20 cellular contexts compared by ENCODE assay signal in genomic region chr12:94308612-94309011, GRCh38.
DNase-seq lines count a peak whose midpoint lies in the region; ATAC-seq and TF ChIP-seq lines count a peak whose summit lies in the region.
"Had no signal": no experiment of that assay in that cellular context is flagged by ENCODE, and none has a peak within 500 bp of the region (broad histone marks: within the 10 kb centered on the region; RNA-seq: fewer than 3 reads in every experiment).

No MANE protein-coding gene starts in this region.

- H2AFZ ChIP-seq in MM.1S (ENCODE audit: low read length) = no peak overlapping the region

- no peak overlapping the region for H3K27ac ChIP-seq in CD8-positive, alpha-beta T cell (ENCODE audit: low read depth, low read length)
- peak overlapping the region; percentile 57 for H3K27ac ChIP-seq in MM.1S (ENCODE audit: low read length)
- H3K27ac ChIP-seq: brain microvascular endothelial cell, thoracic aorta had no signal

- peak overlapping the region; percentile 58 for H3K27ac Mint-ChIP-seq in CD8-positive, alpha-beta T cell
- H3K27ac Mint-ChIP-seq: activated CD4-positive, alpha-beta T cell treated with anti-CD3 and anti-CD28 coated beads, Interleukin-2, amount 10 ng/mL, durations not matched to agents 7 days and 5 days; WTC11 had no signal

- no peak for ATAC-seq in CD8-positive, alpha-beta T cell
- ATAC-seq: stimulated activated naive CD8-positive, alpha-beta T cell treated with anti-CD3 and anti-CD28 coated beads, Interleukin-15, amount 100 ng/mL, for 72 hours; WTC11 had no signal

- no peak overlapping the region for H3K4me3 Mint-ChIP-seq in CD8-positive, alpha-beta T cell
- H3K4me3 Mint-ChIP-seq: activated CD4-positive, alpha-beta T cell treated with anti-CD3 and anti-CD28 coated beads, Interleukin-2, amount 10 ng/mL, durations not matched to agents 7 days and 5 days; activated T-cell treated with anti-CD3 and anti-CD28 coated beads, Interleukin-2, amount 50 U/mL, for 24 hours; stimulated activated naive CD8-positive, alpha-beta T cell treated with anti-CD3 and anti-CD28 coated beads, Interleukin-15, amount 100 ng/mL, for 72 hours; WTC11 had no signal

- no peaks in the 10 kb centered on the region for H3K9me3 ChIP-seq in CD8-positive, alpha-beta T cell (ENCODE audit: low read length)
- H3K9me3 ChIP-seq in MM.1S (replicated peaks; ENCODE audit: insufficient read depth, low read length) = no peaks in the 10 kb centered on the region
- H3K9me3 ChIP-seq: thoracic aorta had no signal

- CTCF ChIA-PET in CD8-positive, alpha-beta T cell (lab: Charles Lee) = no interaction called here

- H3K4me1 ChIP-seq in CD8-positive, alpha-beta T cell (ENCODE audit: insufficient read depth, low read length) = no peaks in the 10 kb centered on the region
- H3K4me1 ChIP-seq in MM.1S (ENCODE audit: low read length) = peaks cover 44% of the 10 kb centered on the region

- no peaks in the 10 kb centered on the region for H3K27me3 ChIP-seq in CD8-positive, alpha-beta T cell (ENCODE audit: insufficient read depth, low read length)
- no peaks in the 10 kb centered on the region for H3K27me3 ChIP-seq in MM.1S (replicated peaks; ENCODE audit: insufficient read depth, low read length)
- H3K27me3 ChIP-seq: brain microvascular endothelial cell had no signal

- H3K4me1 Mint-ChIP-seq in CD8-positive, alpha-beta T cell (ENCODE audit: low read depth) = peaks cover 4% of the 10 kb centered on the region

- no peaks in the 10 kb centered on the region for H3K27me3 Mint-ChIP-seq in CD8-positive, alpha-beta T cell (ENCODE audit: low read depth)
- H3K27me3 Mint-ChIP-seq: activated CD4-positive, alpha-beta T cell treated with anti-CD3 and anti-CD28 coated beads, Interleukin-2, amount 10 ng/mL, durations not matched to agents 7 days and 5 days; activated T-cell treated with anti-CD3 and anti-CD28 coated beads, Interleukin-2, amount 50 U/mL, for 24 hours; natural killer cell treated with Interleukin-12 subunit alpha and Interleukin-12 subunit beta and Interleukin-15 and Interleukin-18, amount 100 ng/mL, for 72 hours; stimulated activated naive CD8-positive, alpha-beta T cell treated with anti-CD3 and anti-CD28 coated beads, Interleukin-15, amount 100 ng/mL, for 72 hours had no signal

- DNase-seq in CD8-positive, alpha-beta T cell = no peak
- DNase-seq in MM.1S (no peak), choroid plexus epithelial cell (ENCODE audit: low read depth) (peak; percentile 71), pulmonary artery endothelial cell (ENCODE audit: low read depth, low spot score) (peak; percentile 22), NCI-H2196 treated with DMSO at 0.1 percent for 48 hours (lab: John Stamatoyannopoulos, UW; ENCODE audit: unreplicated experiment) (no peak), DMS79 treated with DMSO at 0.1 percent for 48 hours (lab: John Stamatoyannopoulos, UW) (no peak), DMS153 treated with DMSO at 0.1 percent for 48 hours (lab: John Stamatoyannopoulos, UW; ENCODE audit: unreplicated experiment) (no peak)
- DNase-seq: activated CD4-positive, alpha-beta T cell treated with anti-CD3 and anti-CD28 coated beads, Interleukin-2, amount 10 ng/mL, durations not matched to agents 7 days and 5 days; activated gamma-delta T cell; activated T-cell treated with anti-CD3 and anti-CD28 coated beads, Interleukin-2, amount 50 U/mL, for 24 hours; brain microvascular endothelial cell; DMS 273 treated with DMSO at 0.1 percent for 48 hours; HCEC 1CT; hippocampal formation; mammary epithelial cell; MV-4-11; stimulated activated naive CD8-positive, alpha-beta T cell treated with anti-CD3 and anti-CD28 coated beads, Interleukin-15, amount 100 ng/mL, for 72 hours had no signal

- H3F3A ChIP-seq in MM.1S (ENCODE audit: insufficient read depth, low read length) = peaks cover 40% of the 10 kb centered on the region

- POLR2A ChIA-PET in CD8-positive, alpha-beta T cell (lab: Charles Lee) = no interaction called here

- H3K4me2 ChIP-seq in MM.1S (ENCODE audit: low read depth, low read length) = peak overlapping the region; percentile 36; the same call in 1 of the 2 replicates

- H3K9me3 Mint-ChIP-seq in CD8-positive, alpha-beta T cell = no peaks in the 10 kb centered on the region
- H3K9me3 Mint-ChIP-seq: activated CD4-positive, alpha-beta T cell treated with anti-CD3 and anti-CD28 coated beads, Interleukin-2, amount 10 ng/mL, durations not matched to agents 7 days and 5 days; activated T-cell treated with anti-CD3 and anti-CD28 coated beads, Interleukin-2, amount 50 U/mL, for 24 hours; natural killer cell treated with Interleukin-12 subunit alpha and Interleukin-12 subunit beta and Interleukin-15 and Interleukin-18, amount 100 ng/mL, for 72 hours; stimulated activated naive CD8-positive, alpha-beta T cell treated with anti-CD3 and anti-CD28 coated beads, Interleukin-15, amount 100 ng/mL, for 72 hours; WTC11 had no signal

- no peaks in the 10 kb centered on the region for H4K20me1 ChIP-seq in MM.1S (ENCODE audit: insufficient read depth, low read length)

- peaks cover 12% of the 10 kb centered on the region for H3K79me2 ChIP-seq in MM.1S (ENCODE audit: low read length)

- no peak overlapping the region; the same call in 1 of the 2 replicates for H3K9ac ChIP-seq in MM.1S (ENCODE audit: low read length)

- no peak overlapping the region for H3K4me3 ChIP-seq in CD8-positive, alpha-beta T cell (ENCODE audit: low read depth, low read length)
- H3K4me3 ChIP-seq in MM.1S (ENCODE audit: low read length) = no peak overlapping the region; the same call in 1 of the 2 replicates
- H3K4me3 ChIP-seq in choroid plexus epithelial cell (ENCODE audit: low read depth, low read length) = no peak overlapping the region
- H3K4me3 ChIP-seq: thoracic aorta had no signal

- H3K9me2 ChIP-seq in MM.1S (replicated peaks; ENCODE audit: insufficient read depth, low read length) = no peaks in the 10 kb centered on the region

- intact Hi-C loops in CD8-positive, alpha-beta T cell (cut with DNase I, micrococcal nuclease) = no loop called here

- peaks cover 60% of the 10 kb centered on the region for H3K36me3 Mint-ChIP-seq in CD8-positive, alpha-beta T cell

- no peak for TF ChIP-seq CTCF in CD8-positive, alpha-beta T cell (IDR thresholded peaks at IDR 0.05)
- TF ChIP-seq CTCF in MM.1S (IDR thresholded peaks at IDR 0.05; ENCODE audit: low read length) = no peak
- no peak for TF ChIP-seq CTCF in choroid plexus epithelial cell (conservative IDR thresholded peaks at IDR 0.05; ENCODE audit: low read depth, low read length)

- H3K36me3 ChIP-seq in CD8-positive, alpha-beta T cell (ENCODE audit: insufficient read depth, low read length) = peaks cover 13% of the 10 kb centered on the region
- H3K36me3 ChIP-seq in MM.1S (replicated peaks; ENCODE audit: insufficient read depth, low read length) = peaks cover 25% of the 10 kb centered on the region
- H3K36me3 ChIP-seq: brain microvascular endothelial cell, thoracic aorta had no signal

Comparison
In these comparisons a context has a peak if more than half of its experiments do, and no peak if none do; other contexts are left out.
1. DNase-seq: peak in choroid plexus epithelial cell (single experiment) and pulmonary artery endothelial cell (single experiment); none in CD8-positive, alpha-beta T cell (0 of 7), MM.1S (single experiment), NCI-H2196 treated with DMSO at 0.1 percent for 48 hours (single experiment), DMS79 treated with DMSO at 0.1 percent for 48 hours (single experiment) and DMS153 treated with DMSO at 0.1 percent for 48 hours (single experiment).